Comparison of ENCODE assay signal across 15 cellular contexts in the genomic region with DNA sequence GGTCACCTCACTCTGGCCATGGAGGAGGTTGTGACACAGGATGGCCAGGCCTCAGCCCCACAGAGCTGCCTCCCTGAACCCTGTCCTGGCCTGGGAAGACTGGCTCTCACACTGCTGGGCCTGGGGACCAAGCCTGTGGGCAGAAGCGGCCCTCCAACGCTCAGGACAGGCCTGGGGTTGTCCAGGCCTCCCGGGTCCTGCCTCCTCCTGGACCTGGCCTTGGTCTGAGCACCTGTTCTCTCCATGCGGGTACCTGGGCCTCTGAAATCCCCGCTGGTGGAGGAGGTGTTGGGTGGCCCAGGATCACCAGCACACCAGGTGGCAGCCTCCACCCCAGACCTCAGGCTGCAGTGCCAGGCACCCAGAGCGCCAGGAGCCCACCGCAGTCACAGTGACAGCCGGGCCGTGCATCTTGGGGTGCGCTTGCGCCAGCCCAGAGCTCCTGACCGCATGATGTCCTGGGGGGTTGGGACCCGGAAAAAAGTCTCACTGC. TPM values are rescaled to one million over a fixed set of nuclear protein-coding genes. Genes with fewer than 3 reads are reported as not detected.
A peak's percentile ranks its signal among the peaks of the same experiment; 100 is the strongest.
DNase-seq lines count a peak whose midpoint lies in the region; ATAC-seq and TF ChIP-seq lines count a peak whose summit lies in the region.
"Had no signal": no experiment of that assay in that cellular context is flagged by ENCODE, and none has a peak within 500 bp of the region (broad histone marks: within the 10 kb centered on the region; RNA-seq: fewer than 3 reads in every experiment).

No MANE protein-coding gene starts in this region.

- no peak overlapping the region for H2AFZ ChIP-seq in hepatocyte

- H3K4me3 ChIP-seq in BLaER1 treated with 17β-estradiol and CSF1 and Interleukin-3, amounts not matched to agents 10 nM and 100 nM = no peak overlapping the region
- peak overlapping the region; percentile 36 to 53 for H3K4me3 ChIP-seq in Panc1 (ENCODE audit: low read depth in 2 of 2, low read length in 2 of 2)
- no peak overlapping the region for H3K4me3 ChIP-seq in hepatocyte
- no peak overlapping the region for H3K4me3 ChIP-seq in Peyer's patch

- BruUV-seq in Panc1 (replicated peaks; lab: Mats Ljungman, UMichigan) = TSS peak; percentile 94

- WGBS in hepatocyte (ENCODE audit: low lambda C conversion rate, missing lambda C conversion rate) = 93% methylated on average over 13 of the region's 13 CpGs

- DNase-seq in Panc1 (ENCODE audit: low read depth, low spot score) (no peak), hepatocyte (ENCODE audit: low spot score) (no peak), Peyer's patch (no peak), anterior cingulate cortex (lab: John Stamatoyannopoulos, UW) (no peak), NCI-H2171 (lab: John Stamatoyannopoulos, UW) (no peak), erythroblast (lab: John Stamatoyannopoulos, UW) (no peak)
- DNase-seq: activated CD4-positive, CD25-positive, alpha-beta regulatory T cell treated with anti-CD3 and anti-CD28 coated beads, Interleukin-2, amount 50 U/mL, for 72 hours; C1 segment of cervical spinal cord; EL; H7; NCI-H2107; NCI-H69; nephron progenitor cell had no signal

- H3K27ac ChIP-seq in 22Rv1 (peak overlapping the region; percentile 82), Panc1 (ENCODE audit: low read length) (peak overlapping the region; percentile 89), hepatocyte (peak overlapping the region; percentile 72), Peyer's patch (peak overlapping the region in 2 of 4 donors; percentile 38 to 76)
- H3K27ac ChIP-seq in BLaER1 treated with 17β-estradiol and CSF1 and Interleukin-3, amounts not matched to agents 10 nM and 100 nM = peak overlapping the region in 8 of 11 experiments; percentile 13 to 50 (median 30); a peak in 11 of 22 replicates

- no peaks in the 10 kb centered on the region for H3K79me2 ChIP-seq in hepatocyte

- H4K20me1 ChIP-seq in BLaER1 treated with 17β-estradiol and CSF1 and Interleukin-3, amounts not matched to agents 10 nM and 100 nM = peaks cover 0 to 5% (median 0%) of the 10 kb centered on the region in 11 experiments; a peak in 2 of 22 replicates
- H4K20me1 ChIP-seq in hepatocyte (ENCODE audit: insufficient read depth, poor library complexity, severe bottlenecking) = no peaks in the 10 kb centered on the region

- H3K36me3 ChIP-seq in BLaER1 treated with 17β-estradiol and CSF1 and Interleukin-3, amounts not matched to agents 10 nM and 100 nM = no peaks in the 10 kb centered on the region; a peak in 1 of 22 replicates
- H3K36me3 ChIP-seq in Panc1 (ENCODE audit: control insufficient read depth, insufficient read depth, low read length) (no peaks in the 10 kb centered on the region), hepatocyte (replicated peaks; ENCODE audit: insufficient read depth, low read depth) (no peaks in the 10 kb centered on the region), Peyer's patch (no peaks in the 10 kb centered on the region)

- no peaks in the 10 kb centered on the region for H3K9me2 ChIP-seq in hepatocyte (replicated peaks; ENCODE audit: insufficient read depth)

- POLR2A ChIA-PET in Panc1 (lab: Charles Lee) = no interaction called here

- ATAC-seq in Panc1 = peak; percentile 25

- H3K27me3 ChIP-seq in BLaER1 treated with 17β-estradiol and CSF1 and Interleukin-3, amounts not matched to agents 10 nM and 100 nM = no peaks in the 10 kb centered on the region
- no peaks in the 10 kb centered on the region for H3K27me3 ChIP-seq in Panc1 (ENCODE audit: control insufficient read depth, insufficient read depth, low read length)
- no peaks in the 10 kb centered on the region for H3K27me3 ChIP-seq in hepatocyte
- H3K27me3 ChIP-seq in Peyer's patch = no peaks in the 10 kb centered on the region

- no peak overlapping the region for H3K9ac ChIP-seq in BLaER1 treated with 17β-estradiol and CSF1 and Interleukin-3, amounts not matched to agents 10 nM and 100 nM

- peaks cover 7 to 22% (median 17%) of the 10 kb centered on the region in 11 experiments; a peak in 18 of 22 replicates for H3K9me3 ChIP-seq in BLaER1 treated with 17β-estradiol and CSF1 and Interleukin-3, amounts not matched to agents 10 nM and 100 nM (replicated peaks in 1 of 11)
- no peaks in the 10 kb centered on the region for H3K9me3 ChIP-seq in Panc1 (ENCODE audit: control insufficient read depth, insufficient read depth, low read depth, low read length)
- no peaks in the 10 kb centered on the region for H3K9me3 ChIP-seq in hepatocyte (ENCODE audit: low read depth)
- H3K9me3 ChIP-seq in Peyer's patch = no peaks in the 10 kb centered on the region

- no peak for TF ChIP-seq POLR2A in Peyer's patch (IDR thresholded peaks at IDR 0.05)
- TF ChIP-seq POLR2A in erythroblast (IDR thresholded peaks at IDR 0.05; ENCODE audit: low read length) = no peak

- intact Hi-C loops in Panc1 (cut with micrococcal nuclease; ENCODE audit: unreplicated experiment) = no loop called here

- CTCF ChIA-PET in Panc1 (lab: Charles Lee) = no interaction called here

- in situ Hi-C loops in Panc1 (cut with HindIII; ENCODE audit: low pct_unique_long_range_greater_than_20kb, low sequenced_read_pairs) = no loop called here

- H3K4me2 ChIP-seq in BLaER1 treated with 17β-estradiol and CSF1 and Interleukin-3, amounts not matched to agents 10 nM and 100 nM = 0 out of 22 replicates have a peak overlapping the region, but pooled peaks of 1 of the 11 experiments have one; percentile 7
- peak overlapping the region; percentile 41 for H3K4me2 ChIP-seq in hepatocyte

- peaks cover 0 to 64% (median 44%) of the 10 kb centered on the region in 10 experiments; a peak in 19 of 20 replicates for H3K4me1 ChIP-seq in BLaER1 treated with 17β-estradiol and CSF1 and Interleukin-3, amounts not matched to agents 10 nM and 100 nM
- peaks cover 34% of the 10 kb centered on the region for H3K4me1 ChIP-seq in Panc1 (ENCODE audit: control insufficient read depth, insufficient read depth, low read length)
- peaks cover 30% of the 10 kb centered on the region for H3K4me1 ChIP-seq in hepatocyte (ENCODE audit: insufficient read depth)
- H3K4me1 ChIP-seq in Peyer's patch = peaks cover 0 to 24% (median 4%) of the 10 kb centered on the region in 4 donors

- TF ChIP-seq CTCF in 22Rv1 (IDR thresholded peaks at IDR 0.05) (no peak), Panc1 (IDR thresholded peaks at IDR 0.05) (no peak), hepatocyte (IDR thresholded peaks at IDR 0.05; ENCODE audit: poor library complexity) (no peak), Peyer's patch (IDR thresholded peaks at IDR 0.05) (peak in 1 of 6 experiments; percentile 3)

RNA-seq across cellular contexts. Expression of gene PIM3, which starts 16.1 kb away (rescaled TPM):
- total RNA-seq in Panc1 (2021; ENCODE audit: unreplicated experiment) (58.2 TPM), hepatocyte (71.8 and 81.1 TPM in 2 replicates), Peyer's patch (100 to 1,000 TPM in 2 of 4 donors, 10 to 100 TPM in 2; 66.2 to 142 (median 105) TPM)
- polyA plus RNA-seq in Panc1 (2012; ENCODE audit: insufficient read length) = 65.3 TPM
- polyA plus RNA-seq in hepatocyte = 131 and 138 TPM in 2 replicates

RNA-seq across cellular contexts. Expression of gene CRELD2, which starts 26.0 kb away (rescaled TPM):
- total RNA-seq in Panc1 (2021; ENCODE audit: unreplicated experiment) (59.7 TPM), hepatocyte (61.9 and 79.7 TPM in 2 replicates), Peyer's patch (10 to 100 TPM; 33.3 to 52.0 (median 41.1) TPM)
- 98.5 TPM for polyA plus RNA-seq in Panc1 (2012; ENCODE audit: insufficient read length)
- polyA plus RNA-seq in hepatocyte = 129 and 151 TPM in 2 replicates

RNA-seq across cellular contexts. Expression of gene ALG12, which starts 26.2 kb away (rescaled TPM):
- total RNA-seq in Panc1 (2021; ENCODE audit: unreplicated experiment) = 23.4 TPM
- polyA plus RNA-seq in Panc1 (2012; ENCODE audit: insufficient read length) = 41.1 TPM
- 22.4 and 30.8 TPM in 2 replicates for total RNA-seq in hepatocyte
- polyA plus RNA-seq in hepatocyte = 62.6 and 69.6 TPM in 2 replicates
- total RNA-seq in Peyer's patch = 10 to 100 TPM; 17.3 to 25.5 (median 22.1) TPM

Comparison
In these comparisons a context has a peak if more than half of its experiments do, and no peak if none do; other contexts are left out.
1. H3K4me3 ChIP-seq: peak in Panc1 (2 of 2); none in BLaER1 treated with 17β-estradiol and CSF1 and Interleukin-3, amounts not matched to agents 10 nM and 100 nM (0 of 10), hepatocyte (single experiment) and Peyer's patch (0 of 4).